In genomic region chr12:15276088-15276698, GRCh38 we compare ENCODE assay signal across 9 cellular contexts. TPM values are rescaled to one million over a fixed set of nuclear protein-coding genes. Genes with fewer than 3 reads are reported as not detected.
DNase-seq lines count a peak whose midpoint lies in the region; ATAC-seq and TF ChIP-seq lines count a peak whose summit lies in the region.
"Had no signal": no experiment of that assay in that cellular context is flagged by ENCODE, and none has a peak within 500 bp of the region (broad histone marks: within the 10 kb centered on the region; RNA-seq: fewer than 3 reads in every experiment).

No MANE protein-coding gene starts in this region.

- H3K4me2 ChIP-seq in OCI-LY7 (ENCODE audit: low read length) (no peak overlapping the region), neural progenitor cell (no peak overlapping the region)

- no peaks in the 10 kb centered on the region for H3K9me2 ChIP-seq in OCI-LY7 (ENCODE audit: insufficient read depth, low read length)

- H3F3A ChIP-seq in neural progenitor cell (ENCODE audit: low read depth) = no peaks in the 10 kb centered on the region

- peaks cover 2% of the 10 kb centered on the region for H3K27me3 Mint-ChIP-seq in neural progenitor cell (ENCODE audit: insufficient read depth, low read depth)

- H3K36me3 ChIP-seq in H7 (replicated peaks; ENCODE audit: control insufficient read depth, insufficient read depth, low read length) (no peaks in the 10 kb centered on the region), OCI-LY7 (ENCODE audit: insufficient read depth, low read length) (no peaks in the 10 kb centered on the region), neural progenitor cell (no peaks in the 10 kb centered on the region)

- no peaks in the 10 kb centered on the region for H3K27me3 ChIP-seq in H7 (ENCODE audit: control insufficient read depth, insufficient read depth, low read length)
- H3K27me3 ChIP-seq in neural progenitor cell = no peaks in the 10 kb centered on the region

- no peak overlapping the region for H2AFZ ChIP-seq in OCI-LY7 (ENCODE audit: low read length)
- H2AFZ ChIP-seq in neural progenitor cell (replicated peaks) = peak overlapping the region; percentile 90

- TF ChIP-seq POLR2A in erythroblast (IDR thresholded peaks at IDR 0.05; ENCODE audit: low read length) = no peak

- H3K9ac ChIP-seq in neural progenitor cell = no peak overlapping the region

- H3K9me3 ChIP-seq in OCI-LY7 (ENCODE audit: low read length) (no peaks in the 10 kb centered on the region), neural progenitor cell (ENCODE audit: low read depth) (no peaks in the 10 kb centered on the region)

- peak; percentile 90 for TF ChIP-seq CTCF in OCI-LY7 (conservative IDR thresholded peaks at IDR 0.05; ENCODE audit: low read length)
- peak; percentile 77 for TF ChIP-seq CTCF in neural progenitor cell (IDR thresholded peaks at IDR 0.05)

- H3K4me1 ChIP-seq in OCI-LY7 (ENCODE audit: insufficient read depth, low read length, poor library complexity, severe bottlenecking) (no peaks in the 10 kb centered on the region), neural progenitor cell (no peaks in the 10 kb centered on the region)

- CTCF ChIA-PET in OCI-LY7 (lab: Charles Lee; ENCODE audit: unreplicated experiment) = no interaction called here

- H3K4me3 ChIP-seq in H7 (ENCODE audit: insufficient read depth, low read depth, low read length) (no peak overlapping the region), OCI-LY7 (ENCODE audit: low read depth, low read length, poor library complexity, severe bottlenecking) (no peak overlapping the region), neural progenitor cell (no peak overlapping the region)

- H3K27ac ChIP-seq in OCI-LY7 (ENCODE audit: low read depth, low read length, poor library complexity, severe bottlenecking) (no peak overlapping the region), neural progenitor cell (no peak overlapping the region)

- ATAC-seq in HG03139 (IDR thresholded peaks at IDR 0.05; ENCODE audit: unreplicated experiment) (no peak), GM21447 (IDR thresholded peaks at IDR 0.05; ENCODE audit: unreplicated experiment) (no peak)
- ATAC-seq: naive thymus-derived CD4-positive, alpha-beta T cell had no signal

- peak; percentile 43 for DNase-seq in CD1c-positive myeloid dendritic cell (ENCODE audit: extremely low spot score)
- DNase-seq in H7 = peak; percentile 33
- peak; percentile 14 for DNase-seq in OCI-LY7 (ENCODE audit: low spot score)
- DNase-seq in erythroblast (lab: John Stamatoyannopoulos, UW) = peak; percentile 5 to 48
- peak; percentile 61 for DNase-seq in neural progenitor cell (ENCODE audit: low spot score)
- DNase-seq in activated naive CD4-positive, alpha-beta T cell treated with anti-CD3 and anti-CD28 coated beads, Interleukin-2, amount 50 U/mL, for 16 hours = no peak

- peaks cover 2% of the 10 kb centered on the region for H3K4me1 Mint-ChIP-seq in neural progenitor cell

- H3K27ac Mint-ChIP-seq in neural progenitor cell = no peak overlapping the region
- H3K27ac Mint-ChIP-seq: naive thymus-derived CD4-positive, alpha-beta T cell had no signal

- intact Hi-C loops in OCI-LY7 (cut with micrococcal nuclease; ENCODE audit: unreplicated experiment) = loop anchor here (1.0 to 5.0 kb wide), 2 partner anchors 246 to 311 kb away; no protein-coding TSS in a partner anchor

- BruUV-seq in OCI-LY7 (replicated peaks; lab: Mats Ljungman, UMichigan) = no TSS peak

- H4K20me1 ChIP-seq in OCI-LY7 (ENCODE audit: insufficient read depth, low read length) (no peaks in the 10 kb centered on the region), neural progenitor cell (ENCODE audit: low read depth) (no peaks in the 10 kb centered on the region)

- H3K4me3 Mint-ChIP-seq in neural progenitor cell = no peak overlapping the region
- H3K4me3 Mint-ChIP-seq: naive thymus-derived CD4-positive, alpha-beta T cell had no signal

- POLR2A ChIA-PET in OCI-LY7 (lab: Charles Lee) = interaction anchor here (0.6 kb wide), 1 partner anchor 248 kb away, joined by 6 read pairs; no protein-coding TSS in a partner anchor

- H3K9me3 Mint-ChIP-seq in neural progenitor cell = no peaks in the 10 kb centered on the region
- H3K9me3 Mint-ChIP-seq: naive thymus-derived CD4-positive, alpha-beta T cell had no signal

- H3K79me2 ChIP-seq in OCI-LY7 (ENCODE audit: insufficient read depth, low read depth, low read length) (no peaks in the 10 kb centered on the region), neural progenitor cell (ENCODE audit: low read depth) (no peaks in the 10 kb centered on the region)

- no peaks in the 10 kb centered on the region for H3K36me3 Mint-ChIP-seq in neural progenitor cell
- H3K36me3 Mint-ChIP-seq: naive thymus-derived CD4-positive, alpha-beta T cell had no signal

RNA-seq across cellular contexts. Expression of gene PTPRO, which starts 46.1 kb away (rescaled TPM):
- 0.42 TPM in 1 of 2 replicates, not detected in the other for total RNA-seq in H7 (2014; rRNA removed; shearing (Covaris generic))
- 0.06 TPM in 1 of 2 replicates, not detected in the other for total RNA-seq in OCI-LY7 (2014; rRNA removed; shearing (Covaris generic))
- total RNA-seq in OCI-LY7 (2022) (0.23 TPM in 1 of 2 replicates, not detected in the other), neural progenitor cell (ENCODE audit: low replicate concordance) (3.7 and 5.8 TPM in 2 replicates)

RNA-seq across cellular contexts. Expression of gene RERG, which starts 55.0 kb away (rescaled TPM):
- total RNA-seq in H7 (2014; rRNA removed; shearing (Covaris generic)) = not detected in 2 replicates
- total RNA-seq in OCI-LY7 (2014; rRNA removed; shearing (Covaris generic)) = not detected in 2 replicates
- not detected in 2 replicates for total RNA-seq in OCI-LY7 (2022)
- 0.06 TPM in 1 of 2 replicates, not detected in the other for total RNA-seq in neural progenitor cell (ENCODE audit: low replicate concordance)
